In the genomic region with DNA sequence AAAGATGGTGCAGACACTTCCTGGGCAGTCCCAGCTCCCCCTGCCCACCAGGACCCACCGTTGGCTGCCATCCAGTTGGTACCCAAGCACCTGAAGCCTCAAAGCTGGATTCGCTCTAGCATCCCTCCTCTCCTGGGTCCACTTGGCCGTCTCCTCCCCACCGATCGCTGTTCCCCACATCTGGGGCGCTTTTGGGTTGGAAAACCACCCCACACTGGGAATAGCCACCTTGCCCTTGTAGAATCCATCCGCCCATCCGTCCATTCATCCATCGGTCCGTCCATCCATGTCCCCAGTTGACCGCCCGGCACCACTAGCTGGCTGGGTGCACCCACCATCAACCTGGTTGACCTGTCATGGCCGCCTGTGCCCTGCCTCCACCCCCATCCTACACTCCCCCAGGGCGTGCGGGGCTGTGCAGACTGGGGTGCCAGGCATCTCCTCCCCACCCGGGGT, we compare ENCODE assay signal across 31 cellular contexts. TPM values are rescaled to one million over a fixed set of nuclear protein-coding genes. Genes with fewer than 3 reads are reported as not detected.
"Had no signal": no experiment of that assay in that cellular context is flagged by ENCODE, and none has a peak within 500 bp of the region (broad histone marks: within the 10 kb centered on the region; RNA-seq: fewer than 3 reads in every experiment).

No MANE protein-coding gene starts in this region.

- H3K4me1 Mint-ChIP-seq: activated naive CD4-positive, alpha-beta T cell treated with anti-CD3 and anti-CD28 coated beads, Interleukin-2, amount 50 U/mL, for 24 hours; activated naive CD8-positive, alpha-beta T cell treated with anti-CD3 and anti-CD28 coated beads, Interleukin-2, amount 50 U/mL, for 24 hours; memory B cell; natural killer cell; neural progenitor cell; stimulated activated naive CD8-positive, alpha-beta T cell treated with anti-CD3 and anti-CD28 coated beads, Interleukin-15, amount 100 ng/mL, for 72 hours had no signal

- FAIRE-seq: bronchial epithelial cell, frontal cortex had no signal

- ATAC-seq: activated CD4-positive, CD25-positive, alpha-beta regulatory T cell treated with anti-CD3 and anti-CD28 coated beads, Interleukin-2, amount 50 U/mL, for 24 hours; activated naive CD8-positive, alpha-beta T cell treated with anti-CD3 and anti-CD28 coated beads, Interleukin-2, amount 50 U/mL, for 24 hours; natural killer cell; stimulated activated memory B cell treated with anti-CD40 and anti-IgM and Interleukin-4, amounts not matched to agents 10 μg/mL and 1 μg/mL and 100 μg/mL, for 72 hours; stimulated activated naive CD8-positive, alpha-beta T cell treated with anti-CD3 and anti-CD28 coated beads, Interleukin-15, amount 100 ng/mL, for 72 hours had no signal

- H3K27me3 Mint-ChIP-seq: activated naive CD4-positive, alpha-beta T cell treated with anti-CD3 and anti-CD28 coated beads, Interleukin-2, amount 50 U/mL, for 24 hours; activated naive CD8-positive, alpha-beta T cell treated with anti-CD3 and anti-CD28 coated beads, Interleukin-2, amount 50 U/mL, for 24 hours; stimulated activated memory B cell treated with anti-CD40 and anti-IgM and Interleukin-4, amounts not matched to agents 10 μg/mL and 1 μg/mL and 100 μg/mL, for 72 hours; stimulated activated naive CD8-positive, alpha-beta T cell treated with anti-CD3 and anti-CD28 coated beads, Interleukin-15, amount 100 ng/mL, for 72 hours had no signal

- H3K27ac ChIP-seq: colonic mucosa, dorsolateral prefrontal cortex, neural progenitor cell, thyroid gland, WERI-Rb-1 had no signal

- H3K36me3 Mint-ChIP-seq: activated naive CD4-positive, alpha-beta T cell treated with anti-CD3 and anti-CD28 coated beads, Interleukin-2, amount 50 U/mL, for 24 hours; memory B cell; natural killer cell; neural progenitor cell; stimulated activated memory B cell treated with anti-CD40 and anti-IgM and Interleukin-4, amounts not matched to agents 10 μg/mL and 1 μg/mL and 100 μg/mL, for 72 hours had no signal

- DNase-seq: activated CD4-positive, alpha-beta T cell treated with anti-CD3 and anti-CD28 coated beads for 48 hours; activated CD4-positive, alpha-beta T cell treated with anti-CD3 and anti-CD28 coated beads, Interleukin-2, amount 50 U/mL, for 48 hours; activated CD8-positive, alpha-beta memory T cell treated with anti-CD3 and anti-CD28 coated beads for 24 hours; activated gamma-delta T cell; activated naive CD8-positive, alpha-beta T cell treated with anti-CD3 and anti-CD28 coated beads, Interleukin-2, amount 50 U/mL, for 24 hours; amygdala; colonic mucosa; dorsolateral prefrontal cortex; effector memory CD4-positive, alpha-beta T cell; glutamatergic neuron; islet precursor cell; left cardiac atrium; natural killer cell; stimulated activated CD4-positive, alpha-beta T cell treated with anti-CD3 and anti-CD28 coated beads, Interleukin-1b, Interleukin-23, amount 100 ng/mL, for 48 hours; stimulated activated CD4-positive, alpha-beta T cell treated with anti-CD3 and anti-CD28 coated beads, Interleukin-4, amount 100 ng/mL, for 4 hours; stimulated activated CD8-positive, alpha-beta memory T cell treated with anti-CD3 and anti-CD28 coated beads, Interleukin-4, amount 100 ng/mL, for 48 hours; stimulated activated naive CD8-positive, alpha-beta T cell treated with anti-CD3 and anti-CD28 coated beads, Interleukin-15, amount 100 ng/mL, for 72 hours; SW 1271; T1000; thyroid gland; WERI-Rb-1 had no signal

- H3K9ac ChIP-seq: neural progenitor cell had no signal

- H3K27ac Mint-ChIP-seq: activated naive CD4-positive, alpha-beta T cell treated with anti-CD3 and anti-CD28 coated beads, Interleukin-2, amount 50 U/mL, for 24 hours; activated naive CD8-positive, alpha-beta T cell treated with anti-CD3 and anti-CD28 coated beads, Interleukin-2, amount 50 U/mL, for 24 hours; activated T-helper 1 cell treated with anti-CD3 and anti-CD28 coated beads, Interleukin-12 subunit alpha, Interleukin-12 subunit beta, Interleukin-2, Interleukin-4 antibody, amounts not matched to agents 30 ng/mL and 10 ng/mL and 1 ng/mL, durations not matched to agents 14 hours and 24 hours and 36 hours; memory B cell; neural progenitor cell; stimulated activated memory B cell treated with anti-CD40 and anti-IgM and Interleukin-4, amounts not matched to agents 10 μg/mL and 1 μg/mL and 100 μg/mL, for 72 hours; T-helper 1 cell treated with Interleukin-12 subunit alpha and Interleukin-12 subunit beta and Interleukin-4 antibody, amounts not matched to agents 30 μg/mL and 1 μg/mL, for 36 hours had no signal

- H3K9me3 Mint-ChIP-seq: activated naive CD4-positive, alpha-beta T cell treated with anti-CD3 and anti-CD28 coated beads, Interleukin-2, amount 50 U/mL, for 24 hours; activated naive CD8-positive, alpha-beta T cell treated with anti-CD3 and anti-CD28 coated beads, Interleukin-2, amount 50 U/mL, for 24 hours; activated T-helper 1 cell treated with anti-CD3 and anti-CD28 coated beads, Interleukin-12 subunit alpha, Interleukin-12 subunit beta, Interleukin-2, Interleukin-4 antibody, amounts not matched to agents 30 ng/mL and 10 ng/mL and 1 ng/mL, durations not matched to agents 14 hours and 24 hours and 36 hours; memory B cell; natural killer cell; neural progenitor cell; stimulated activated memory B cell treated with anti-CD40 and anti-IgM and Interleukin-4, amounts not matched to agents 10 μg/mL and 1 μg/mL and 100 μg/mL, for 72 hours; stimulated activated naive CD8-positive, alpha-beta T cell treated with anti-CD3 and anti-CD28 coated beads, Interleukin-15, amount 100 ng/mL, for 72 hours; T-helper 1 cell treated with Interleukin-12 subunit alpha and Interleukin-12 subunit beta and Interleukin-4 antibody, amounts not matched to agents 30 μg/mL and 1 μg/mL, for 36 hours had no signal

- H3K4me3 Mint-ChIP-seq: activated naive CD4-positive, alpha-beta T cell treated with anti-CD3 and anti-CD28 coated beads, Interleukin-2, amount 50 U/mL, for 24 hours; activated naive CD8-positive, alpha-beta T cell treated with anti-CD3 and anti-CD28 coated beads, Interleukin-2, amount 50 U/mL, for 24 hours; activated T-helper 1 cell treated with anti-CD3 and anti-CD28 coated beads, Interleukin-12 subunit alpha, Interleukin-12 subunit beta, Interleukin-2, Interleukin-4 antibody, amounts not matched to agents 30 ng/mL and 10 ng/mL and 1 ng/mL, durations not matched to agents 14 hours and 24 hours and 36 hours; memory B cell; natural killer cell; neural progenitor cell; stimulated activated memory B cell treated with anti-CD40 and anti-IgM and Interleukin-4, amounts not matched to agents 10 μg/mL and 1 μg/mL and 100 μg/mL, for 72 hours; stimulated activated naive CD8-positive, alpha-beta T cell treated with anti-CD3 and anti-CD28 coated beads, Interleukin-15, amount 100 ng/mL, for 72 hours; T-helper 1 cell treated with Interleukin-12 subunit alpha and Interleukin-12 subunit beta and Interleukin-4 antibody, amounts not matched to agents 30 μg/mL and 1 μg/mL, for 36 hours had no signal

- H3K36me3 ChIP-seq: colonic mucosa, neural progenitor cell, thyroid gland, WERI-Rb-1 had no signal

- H3K4me3 ChIP-seq: colonic mucosa, dorsolateral prefrontal cortex, neural progenitor cell, skin epidermis, thyroid gland had no signal

- H3K4me2 ChIP-seq: neural progenitor cell had no signal

- H3K9me3 ChIP-seq: colonic mucosa, thyroid gland had no signal

- H3K27me3 ChIP-seq: colonic mucosa, dorsolateral prefrontal cortex, neural progenitor cell, thyroid gland had no signal

- H3K4me1 ChIP-seq: colonic mucosa, neural progenitor cell, thyroid gland had no signal

RNA-seq across cellular contexts. Expression of gene ELN, which starts 41.1 kb away (rescaled TPM):
- total RNA-seq: activated T-helper 1 cell treated with anti-CD3 and anti-CD28 coated beads, Interleukin-12 subunit alpha, Interleukin-12 subunit beta, Interleukin-2, Interleukin-4 antibody, amounts not matched to agents 30 ng/mL and 10 ng/mL and 1 ng/mL, durations not matched to agents 14 hours and 24 hours and 36 hours had no signal
